Comparison of ENCODE assay signal across 13 cellular contexts in the genomic region with DNA sequence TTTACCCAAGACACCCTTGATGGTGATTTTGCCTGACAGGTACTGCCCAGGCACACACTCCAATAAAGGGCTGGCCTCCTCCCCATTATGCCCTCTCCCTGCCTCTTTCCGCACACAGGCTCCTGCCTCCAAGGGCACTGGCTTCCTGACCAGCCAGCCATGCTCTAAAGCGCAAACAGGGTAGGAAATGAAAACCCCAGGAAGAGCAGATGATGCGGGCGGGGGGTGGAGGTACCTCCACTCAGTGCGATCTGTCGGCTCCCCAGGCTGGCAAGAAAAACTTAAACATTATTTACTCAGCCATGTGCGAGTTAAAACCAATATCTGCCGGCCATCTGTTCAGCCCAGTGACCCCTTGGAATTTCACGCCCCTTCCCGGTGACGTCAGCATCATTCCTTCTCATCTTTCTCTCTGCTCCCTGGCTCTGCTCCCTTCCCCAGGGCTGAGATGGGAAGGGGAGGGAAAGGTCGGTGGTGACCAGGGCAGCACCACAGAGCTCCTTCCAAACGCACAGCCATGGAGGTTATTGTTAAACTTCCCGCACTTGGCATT.
DNase-seq lines count a peak whose midpoint lies in the region; ATAC-seq and TF ChIP-seq lines count a peak whose summit lies in the region.
"Had no signal": no experiment of that assay in that cellular context is flagged by ENCODE, and none has a peak within 500 bp of the region (broad histone marks: within the 10 kb centered on the region; RNA-seq: fewer than 3 reads in every experiment).

No MANE protein-coding gene starts in this region.

- no peak overlapping the region for H3K9ac ChIP-seq in MM.1S (ENCODE audit: low read length)

- in situ Hi-C loops in astrocyte of the cerebellum (cut with HindIII; ENCODE audit: low sequenced_read_pairs): no loop called here

- no peaks in the 10 kb centered on the region for H3K9me3 ChIP-seq in prostate gland
- H3K9me3 ChIP-seq in MM.1S (replicated peaks; ENCODE audit: insufficient read depth, low read length): no peaks in the 10 kb centered on the region
- H3K9me3 ChIP-seq: mucosa of descending colon, right atrium auricular region, tibial nerve had no signal

- WGBS in prostate gland: 18% methylated on average over 13 of the region's 14 CpGs

- no peaks in the 10 kb centered on the region for H3K79me2 ChIP-seq in MM.1S (ENCODE audit: low read length)

- no peak for TF ChIP-seq CTCF in astrocyte of the cerebellum (IDR thresholded peaks at IDR 0.05; ENCODE audit: low read depth, low read length, missing control alignments)
- no peak for TF ChIP-seq CTCF in prostate gland (IDR thresholded peaks at IDR 0.05)
- TF ChIP-seq CTCF in MM.1S (IDR thresholded peaks at IDR 0.05; ENCODE audit: low read length): no peak

- no peaks in the 10 kb centered on the region for H3F3A ChIP-seq in MM.1S (ENCODE audit: insufficient read depth, low read length)

- H3K27me3 ChIP-seq in prostate gland (replicated peaks; ENCODE audit: insufficient read depth) (peaks cover 3% of the 10 kb centered on the region), MM.1S (replicated peaks; ENCODE audit: insufficient read depth, low read length) (0 out of 2 replicates have a peak, but pooled peaks cover 2% of the 10 kb centered on the region)
- H3K27me3 ChIP-seq: right atrium auricular region, tibial nerve had no signal

- no peak for ATAC-seq in HG03095 (IDR thresholded peaks at IDR 0.05; ENCODE audit: unreplicated experiment)
- ATAC-seq: effector memory CD8-positive, alpha-beta T cell had no signal

- DNase-seq in COLO668 (lab: John Stamatoyannopoulos, UW; ENCODE audit: unreplicated experiment) (peak; percentile 40), NCI-H1092 (lab: John Stamatoyannopoulos, UW) (peak; percentile 27), astrocyte of the cerebellum (ENCODE audit: low read depth) (peak; percentile 61), kidney tubule cell (ENCODE audit: low spot score) (peak; percentile 74), NCI-H146 (lab: John Stamatoyannopoulos, UW) (no peak), prostate gland (ENCODE audit: low spot score) (no peak), MM.1S (no peak)
- DNase-seq: effector memory CD8-positive, alpha-beta T cell; mucosa of descending colon; T-helper 9 cell had no signal

- no peaks in the 10 kb centered on the region for H4K20me1 ChIP-seq in MM.1S (ENCODE audit: insufficient read depth, low read length)

- no peaks in the 10 kb centered on the region for H3K9me2 ChIP-seq in MM.1S (replicated peaks; ENCODE audit: insufficient read depth, low read length)

- H3K4me3 ChIP-seq in astrocyte of the cerebellum (ENCODE audit: low read depth, low read length) (no peak overlapping the region), prostate gland (no peak overlapping the region), MM.1S (ENCODE audit: low read length) (no peak overlapping the region)
- H3K4me3 ChIP-seq: mucosa of descending colon, right atrium auricular region, tibial nerve had no signal

- intact Hi-C loops in prostate gland (cut with DNase I): no loop called here

- H2AFZ ChIP-seq in MM.1S (ENCODE audit: low read length): no peak overlapping the region

- H3K27ac ChIP-seq in prostate gland (no peak overlapping the region), MM.1S (ENCODE audit: low read length) (no peak overlapping the region)
- H3K27ac ChIP-seq: right atrium auricular region, tibial nerve had no signal

- H3K4me1 ChIP-seq in prostate gland (replicated peaks): no peaks in the 10 kb centered on the region
- no peaks in the 10 kb centered on the region for H3K4me1 ChIP-seq in MM.1S (ENCODE audit: low read length)
- H3K4me1 ChIP-seq: tibial nerve had no signal

- H3K36me3 ChIP-seq in prostate gland (no peaks in the 10 kb centered on the region), MM.1S (replicated peaks; ENCODE audit: insufficient read depth, low read length) (no peaks in the 10 kb centered on the region)
- H3K36me3 ChIP-seq: right atrium auricular region, tibial nerve had no signal

- TF ChIP-seq POLR2A in prostate gland (IDR thresholded peaks at IDR 0.05): no peak

- no peak overlapping the region for H3K4me2 ChIP-seq in MM.1S (ENCODE audit: low read depth, low read length)

Comparison
In these comparisons a context has a peak if more than half of its experiments do, and no peak if none do; other contexts are left out.
1. DNase-seq: peak in COLO668 (single experiment), NCI-H1092 (single experiment), astrocyte of the cerebellum (single experiment) and kidney tubule cell (single experiment); none in NCI-H146 (single experiment), prostate gland (single experiment) and MM.1S (single experiment).